11 cellular contexts compared by ENCODE assay signal in the genomic region with DNA sequence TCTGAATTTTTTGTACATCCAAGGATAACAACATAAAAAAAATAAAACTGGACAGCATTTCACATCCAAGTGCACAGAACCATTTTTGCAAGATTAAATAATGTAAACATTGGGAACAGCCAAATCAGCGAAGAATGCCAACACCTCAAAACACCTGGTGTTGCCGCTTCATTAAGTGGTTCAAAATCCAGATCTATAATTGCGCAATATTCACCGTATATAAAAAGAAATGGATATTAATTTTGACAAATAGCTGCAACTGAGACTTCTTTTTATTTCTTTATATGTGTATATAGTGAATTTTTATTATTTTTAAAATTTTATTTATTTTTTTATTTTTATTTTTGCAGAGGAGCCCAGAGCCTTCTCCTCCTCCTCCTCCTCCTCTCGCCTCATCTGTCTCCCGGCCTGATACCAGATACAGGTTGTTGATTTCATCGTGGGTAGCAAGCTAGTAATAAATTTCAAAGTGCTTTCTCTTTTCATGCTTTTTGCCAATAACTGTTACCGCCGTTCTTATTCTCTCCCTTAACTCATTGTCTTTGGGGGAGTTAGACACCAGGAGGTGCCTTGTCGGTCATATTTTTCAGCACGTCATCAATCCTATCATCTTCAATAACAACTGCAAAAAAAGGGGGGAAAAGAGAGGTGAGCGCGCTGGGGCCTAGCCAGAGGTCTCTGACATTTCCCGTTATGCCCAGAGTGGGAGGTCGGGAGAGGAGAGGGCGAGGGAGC.
DNase-seq lines count a peak whose midpoint lies in the region; ATAC-seq and TF ChIP-seq lines count a peak whose summit lies in the region.
"Had no signal": no experiment of that assay in that cellular context is flagged by ENCODE, and none has a peak within 500 bp of the region (broad histone marks: within the 10 kb centered on the region; RNA-seq: fewer than 3 reads in every experiment).

No MANE protein-coding gene starts in this region.

- TF ChIP-seq CTCF in HFF-Myc (IDR thresholded peaks at IDR 0.05; ENCODE audit: low read depth, low read length, missing control alignments) (no peak), retinal pigment epithelial cell (conservative IDR thresholded peaks at IDR 0.05; ENCODE audit: low read depth, low read length) (no peak)

- H3K27ac ChIP-seq in iPS DF 6.9 (ENCODE audit: low read length): no peak overlapping the region

- H3K36me3 ChIP-seq in adipocyte (ENCODE audit: control insufficient read depth, insufficient read depth, low read length, severe bottlenecking) (no peaks in the 10 kb centered on the region), iPS DF 6.9 (ENCODE audit: control insufficient read depth, insufficient read depth, low read length) (no peaks in the 10 kb centered on the region)

- ATAC-seq in GM18873 (IDR thresholded peaks at IDR 0.05; ENCODE audit: low FRiP score, unreplicated experiment) (no peak), HG02884 (IDR thresholded peaks at IDR 0.05; ENCODE audit: unreplicated experiment) (no peak), HG03457 (IDR thresholded peaks at IDR 0.05; ENCODE audit: unreplicated experiment) (no peak)

- H3K27me3 ChIP-seq in adipocyte (replicated peaks; ENCODE audit: control insufficient read depth, insufficient read depth, low read length) (no peaks in the 10 kb centered on the region), iPS DF 6.9 (ENCODE audit: control insufficient read depth, insufficient read depth, low read length) (peaks cover 16% of the 10 kb centered on the region)

- H3K9ac ChIP-seq in adipocyte (ENCODE audit: low read length): peak overlapping the region; percentile 85

- H3K4me1 ChIP-seq in adipocyte (ENCODE audit: control insufficient read depth, insufficient read depth, low read length) (peaks cover 12% of the 10 kb centered on the region), iPS DF 6.9 (ENCODE audit: control insufficient read depth, insufficient read depth, low read length) (peaks cover 2% of the 10 kb centered on the region)

- WGBS in iPS DF 6.9 (ENCODE audit: insufficient coverage, insufficient read length): no CpG with 5 or more reads among the region's 16 CpGs

- no peak for DNase-seq in HFF-Myc (ENCODE audit: extremely low read depth, low read depth)
- no peak for DNase-seq in adipocyte (ENCODE audit: low read depth)
- DNase-seq in iPS DF 6.9 (ENCODE audit: low read depth, low spot score): no peak
- no peak for DNase-seq in retinal pigment epithelial cell (ENCODE audit: low read depth)
- DNase-seq in activated effector memory CD4-positive, alpha-beta T cell treated with Interleukin-2 at 50 U/mL for 16 hours: no peak
- DNase-seq: effector memory CD4-positive, alpha-beta T cell; NCI-H146; stimulated activated CD4-positive, alpha-beta T cell treated with anti-CD3 and anti-CD28 coated beads, Interleukin-2, amount 100 ng/mL, for 48 hours had no signal

- peak overlapping the region; percentile 68 for H3K4me3 ChIP-seq in HFF-Myc (replicated peaks; ENCODE audit: low read depth, low read length)
- H3K4me3 ChIP-seq in adipocyte (ENCODE audit: low read length): peak overlapping the region; percentile 88
- peak overlapping the region; percentile 80; the same call in 1 of the 2 replicates for H3K4me3 ChIP-seq in iPS DF 6.9 (ENCODE audit: low read length)
- peak overlapping the region; percentile 61 for H3K4me3 ChIP-seq in retinal pigment epithelial cell (ENCODE audit: low read length)

- H3K9me3 ChIP-seq in adipocyte (ENCODE audit: control insufficient read depth, low read length) (no peaks in the 10 kb centered on the region), iPS DF 6.9 (ENCODE audit: control insufficient read depth, insufficient read depth, low read length) (no peaks in the 10 kb centered on the region)
